ENCODE assay signal across 23 cellular contexts in genomic region chr18:49025767-49026500, GRCh38.
DNase-seq lines count a peak whose midpoint lies in the region; ATAC-seq, FAIRE-seq and TF ChIP-seq lines count a peak whose summit lies in the region.
"Had no signal": no experiment of that assay in that cellular context is flagged by ENCODE, and none has a peak within 500 bp of the region (broad histone marks: within the 10 kb centered on the region; RNA-seq: fewer than 3 reads in every experiment).

No MANE protein-coding gene starts in this region.

- POLR2A ChIA-PET in K562 (lab: Yijun Ruan, JAX), result interaction anchor here (0.6 kb wide), 1 partner anchor 44 kb away, joined by 3 read pairs; no protein-coding TSS in a partner anchor

- no TSS peak for BruUV-seq in K562 (replicated peaks; lab: Mats Ljungman, UMichigan)

- no peak for TF ChIP-seq RAD21 in K562 (CRISPR knock-in tag; conservative IDR thresholded peaks at IDR 0.05 in 1 of 2, IDR thresholded peaks at IDR 0.05 in 1 of 2)

- intact Hi-C loops in left ventricle myocardium inferior (cut with micrococcal nuclease) (no loop called here), K562 (cut with micrococcal nuclease) (loop anchor here (10.0 kb wide), 2 partner anchors 209 to 351 kb away; no protein-coding TSS in a partner anchor), natural killer cell (cut with micrococcal nuclease) (no loop called here), esophagus squamous epithelium (cut with DNase I) (no loop called here)

- H3K36me3 ChIP-seq in right atrium auricular region, result no peaks in the 10 kb centered on the region
- H3K36me3 ChIP-seq in left ventricle myocardium inferior, result no peaks in the 10 kb centered on the region
- H3K36me3 ChIP-seq in K562 (ENCODE audit: control insufficient read depth, insufficient read depth, low read length), result no peaks in the 10 kb centered on the region
- no peaks in the 10 kb centered on the region for H3K36me3 ChIP-seq in esophagus squamous epithelium
- H3K36me3 ChIP-seq: SJCRH30 had no signal

- ATAC-seq in K562 (no peak), natural killer cell (no peak), HG02938 (IDR thresholded peaks at IDR 0.05; ENCODE audit: unreplicated experiment) (no peak)
- ATAC-seq: foreskin keratinocyte; naive thymus-derived CD8-positive, alpha-beta T cell; PC-3 had no signal

- WGBS in K562 (ENCODE audit: insufficient coverage, low coverage, missing lambda C conversion rate), result 15% methylated on average over 9 of the region's 10 CpGs
- WGBS in esophagus squamous epithelium, 2 donors, result 69 to 70% methylated on average over 3 to 6 of the region's 10 CpGs

- no peaks in the 10 kb centered on the region for H3K79me2 ChIP-seq in K562 (ENCODE audit: control insufficient read depth, insufficient read depth, low read length)

- no peak for FAIRE-seq in K562 (lab: Jason Lieb, UNC)
- FAIRE-seq: HTR-8/SVneo, kidney had no signal

- peaks cover 0 to 3% of the 10 kb centered on the region in 2 donors for H3K27me3 Mint-ChIP-seq in natural killer cell (ENCODE audit: low read depth in 2 of 2)

- peaks cover 9 to 37% of the 10 kb centered on the region in 2 donors for H3K4me1 Mint-ChIP-seq in natural killer cell
- H3K4me1 Mint-ChIP-seq: brain had no signal

- H3K4me3 ChIP-seq in right atrium auricular region (no peak overlapping the region), left ventricle myocardium inferior (no peak overlapping the region), K562 (no peak overlapping the region), esophagus squamous epithelium (no peak overlapping the region)
- H3K4me3 ChIP-seq: SJCRH30 had no signal

- TF ChIP-seq POLR2A in K562 (conservative IDR thresholded peaks at IDR 0.05) (no peak), esophagus squamous epithelium (IDR thresholded peaks at IDR 0.05) (no peak)

- no peaks in the 10 kb centered on the region for H3K9me1 ChIP-seq in K562 (ENCODE audit: control insufficient read depth, insufficient read depth, low read length)

- H3K4me2 ChIP-seq in K562 (ENCODE audit: insufficient read depth, low read length), result no peak overlapping the region

- H3K27me3 ChIP-seq in right atrium auricular region (no peaks in the 10 kb centered on the region), left ventricle myocardium inferior (ENCODE audit: low read depth) (peaks cover 4% of the 10 kb centered on the region), K562 (ENCODE audit: control insufficient read depth in 2 of 2, insufficient read depth in 2 of 2, low read length in 2 of 2) (no peaks in the 10 kb centered on the region; a peak in 1 of 5 replicates), esophagus squamous epithelium (no peaks in the 10 kb centered on the region)
- H3K27me3 ChIP-seq: foreskin keratinocyte, SJCRH30 had no signal

- H3K9me3 ChIP-seq in right atrium auricular region (no peaks in the 10 kb centered on the region), left ventricle myocardium inferior (replicated peaks) (no peaks in the 10 kb centered on the region), K562 (replicated peaks; ENCODE audit: control insufficient read depth, insufficient read depth, low read depth, low read length) (no peaks in the 10 kb centered on the region), esophagus squamous epithelium (no peaks in the 10 kb centered on the region)
- H3K9me3 ChIP-seq: SJCRH30 had no signal

- H2AFZ ChIP-seq in K562 (ENCODE audit: low read depth, low read length), result no peak overlapping the region

- no peaks in the 10 kb centered on the region for H3K36me3 Mint-ChIP-seq in natural killer cell
- H3K36me3 Mint-ChIP-seq: activated naive CD8-positive, alpha-beta T cell treated with anti-CD3 and anti-CD28 coated beads for 36 hours; brain; naive thymus-derived CD8-positive, alpha-beta T cell had no signal

- H4K20me1 ChIP-seq in K562 (replicated peaks; ENCODE audit: control insufficient read depth, insufficient read depth, low read length), result no peaks in the 10 kb centered on the region; the same call in 1 of the 2 replicates

- H3K4me1 ChIP-seq in right atrium auricular region, result no peaks in the 10 kb centered on the region
- H3K4me1 ChIP-seq in left ventricle myocardium inferior, result peaks cover 6% of the 10 kb centered on the region
- H3K4me1 ChIP-seq in K562 (replicated peaks in 1 of 2; ENCODE audit: control insufficient read depth in 2 of 2, insufficient read depth in 2 of 2, low read length in 2 of 2), result peaks cover 0 to 14% of the 10 kb centered on the region in 2 experiments; a peak in 3 of 5 replicates
- H3K4me1 ChIP-seq in esophagus squamous epithelium, result peaks cover 0 to 11% (median 0%) of the 10 kb centered on the region in 3 donors
- H3K4me1 ChIP-seq: foreskin keratinocyte had no signal

- CTCF ChIA-PET in K562 (lab: Yijun Ruan, JAX; ENCODE audit: low intra/inter-chr PET ratio), result no interaction called here

- in situ Hi-C loops in K562 (cut with MboI), result no loop called here

- H3K9me3 Mint-ChIP-seq in natural killer cell, result no peaks in the 10 kb centered on the region
- H3K9me3 Mint-ChIP-seq: activated naive CD8-positive, alpha-beta T cell treated with anti-CD3 and anti-CD28 coated beads for 36 hours; activated T-helper 1 cell treated with anti-CD3 and anti-CD28 coated beads, Interleukin-12 subunit alpha, Interleukin-12 subunit beta, Interleukin-2, Interleukin-4 antibody, amounts not matched to agents 30 ng/mL and 10 ng/mL and 1 ng/mL, durations not matched to agents 14 hours and 24 hours and 36 hours; naive thymus-derived CD8-positive, alpha-beta T cell; T-helper 1 cell treated with Interleukin-12 subunit alpha and Interleukin-12 subunit beta and Interleukin-4 antibody, amounts not matched to agents 30 μg/mL and 1 μg/mL, for 36 hours had no signal

- H3K27ac ChIP-seq in right atrium auricular region, result no peak overlapping the region
- no peak overlapping the region for H3K27ac ChIP-seq in left ventricle myocardium inferior (replicated peaks)
- no peak overlapping the region for H3K27ac ChIP-seq in K562 (ENCODE audit: extremely low read depth, low read depth, low read length)
- no peak overlapping the region for H3K27ac ChIP-seq in esophagus squamous epithelium
- H3K27ac ChIP-seq: foreskin keratinocyte had no signal

- peak overlapping the region; percentile 42 for H3K4me3 Mint-ChIP-seq in natural killer cell
- H3K4me3 Mint-ChIP-seq: activated naive CD8-positive, alpha-beta T cell treated with anti-CD3 and anti-CD28 coated beads for 36 hours; activated T-helper 1 cell treated with anti-CD3 and anti-CD28 coated beads, Interleukin-12 subunit alpha, Interleukin-12 subunit beta, Interleukin-2, Interleukin-4 antibody, amounts not matched to agents 30 ng/mL and 10 ng/mL and 1 ng/mL, durations not matched to agents 14 hours and 24 hours and 36 hours; brain; T-helper 1 cell treated with Interleukin-12 subunit alpha and Interleukin-12 subunit beta and Interleukin-4 antibody, amounts not matched to agents 30 μg/mL and 1 μg/mL, for 36 hours had no signal

- no peak for TF ChIP-seq EP300 in K562 (IDR thresholded peaks at IDR 0.05; ENCODE audit: low read length)

- H3K9ac ChIP-seq in K562 (ENCODE audit: insufficient read depth in 1 of 2, low read depth in 2 of 2, low read length in 2 of 2), result no peak overlapping the region

- no peak for TF ChIP-seq CTCF in right atrium auricular region (IDR thresholded peaks at IDR 0.05)
- TF ChIP-seq CTCF in left ventricle myocardium inferior (IDR thresholded peaks at IDR 0.05; ENCODE audit: borderline replicate concordance), result no peak
- no peak for TF ChIP-seq CTCF in K562 (IDR thresholded peaks at IDR 0.05 in 2 of 3, conservative IDR thresholded peaks at IDR 0.05 in 1 of 3; ENCODE audit: insufficient read depth in 2 of 3, low read depth in 1 of 3, low read length in 3 of 3)
- no peak for TF ChIP-seq CTCF in natural killer cell (IDR thresholded peaks at IDR 0.05)
- TF ChIP-seq CTCF in esophagus squamous epithelium (IDR thresholded peaks at IDR 0.05), result peak in 1 of 6 experiments; percentile 24

- H3K27ac Mint-ChIP-seq in natural killer cell, result peak overlapping the region in 1 of 2 donors; percentile 77
- H3K27ac Mint-ChIP-seq: activated naive CD8-positive, alpha-beta T cell treated with anti-CD3 and anti-CD28 coated beads for 36 hours; activated T-helper 1 cell treated with anti-CD3 and anti-CD28 coated beads, Interleukin-12 subunit alpha, Interleukin-12 subunit beta, Interleukin-2, Interleukin-4 antibody, amounts not matched to agents 30 ng/mL and 10 ng/mL and 1 ng/mL, durations not matched to agents 14 hours and 24 hours and 36 hours; T-helper 1 cell treated with Interleukin-12 subunit alpha and Interleukin-12 subunit beta and Interleukin-4 antibody, amounts not matched to agents 30 μg/mL and 1 μg/mL, for 36 hours had no signal

- peak; percentile 52 for DNase-seq in right atrium auricular region (ENCODE audit: low spot score)
- no peak for DNase-seq in left ventricle myocardium inferior
- no peak for DNase-seq in K562 (ENCODE audit: extremely low read depth in 1 of 4, low spot score in 3 of 4)
- DNase-seq in natural killer cell, result no peak
- DNase-seq in esophagus squamous epithelium (lab: John Stamatoyannopoulos, UW), result no peak
- DNase-seq in superior temporal gyrus (ENCODE audit: extremely low spot score), result no peak
- no peak for DNase-seq in retina
- DNase-seq: activated CD4-positive, alpha-beta T cell treated with anti-CD3 and anti-CD28 coated beads, Interleukin-2, amount 50 U/mL, for 4 hours; activated naive CD8-positive, alpha-beta T cell treated with anti-CD3 and anti-CD28 coated beads for 36 hours; foreskin keratinocyte; hypothalamus; NCI-H1417; NCI-H2171; PC-3; SJCRH30; stimulated activated CD4-positive, alpha-beta T cell treated with anti-CD3 and anti-CD28 coated beads, Interleukin-2, amount 100 ng/mL, for 48 hours had no signal

TF ChIP-seq in K562, 482 proteins besides CTCF, POLR2A, EP300 and RAD21:
- TF ChIP-seq SMARCA4 (IDR thresholded peaks at IDR 0.05), result no peak
- peak; percentile 45 for TF ChIP-seq ZFP36 (IDR thresholded peaks at IDR 0.05; ENCODE audit: low read depth, low read length, partially characterized antibody)
